In genomic region chr3:46380471-46381215, GRCh38 we compare ENCODE assay signal across 1 cellular context.
TF ChIP-seq lines count a peak whose summit lies in the region.

No MANE protein-coding gene starts in this region.

TF ChIP-seq in IMR-90, 13 proteins besides CTCF, POLR2A, EP300 and RAD21:
- TF ChIP-seq FOS (IDR thresholded peaks at IDR 0.05; ENCODE audit: low read depth, low read length) = no peak
- TF ChIP-seq RCOR1 (IDR thresholded peaks at IDR 0.05; ENCODE audit: insufficient replicate concordance, low read length) = no peak
- TF ChIP-seq RFX5 (IDR thresholded peaks at IDR 0.05; ENCODE audit: low read depth, low read length) = no peak
- no peak for TF ChIP-seq CEBPB (IDR thresholded peaks at IDR 0.05; ENCODE audit: low read depth, low read length)
- no peak for TF ChIP-seq SMC3 (IDR thresholded peaks at IDR 0.05; ENCODE audit: low read depth, low read length)
- no peak for TF ChIP-seq MAFK (IDR thresholded peaks at IDR 0.05; ENCODE audit: low read depth, low read length)
- TF ChIP-seq CHD1 (IDR thresholded peaks at IDR 0.05; ENCODE audit: low read depth, low read length) = no peak
- no peak for TF ChIP-seq MAZ (IDR thresholded peaks at IDR 0.05; ENCODE audit: borderline replicate concordance, low read depth, low read length)
- no peak for TF ChIP-seq ELK1 (IDR thresholded peaks at IDR 0.05; ENCODE audit: borderline replicate concordance, low read depth, low read length)
- no peak for TF ChIP-seq USF2 (IDR thresholded peaks at IDR 0.05; ENCODE audit: low read depth, low read length)
- TF ChIP-seq BHLHE40 (IDR thresholded peaks at IDR 0.05; ENCODE audit: low read depth, low read length) = no peak
- TF ChIP-seq NFE2L2 (IDR thresholded peaks at IDR 0.05; ENCODE audit: low read depth, low read length) = no peak
- TF ChIP-seq MXI1 (IDR thresholded peaks at IDR 0.05; ENCODE audit: borderline replicate concordance, low read depth, low read length) = no peak
